17 cellular contexts compared by ENCODE assay signal in the genomic region with DNA sequence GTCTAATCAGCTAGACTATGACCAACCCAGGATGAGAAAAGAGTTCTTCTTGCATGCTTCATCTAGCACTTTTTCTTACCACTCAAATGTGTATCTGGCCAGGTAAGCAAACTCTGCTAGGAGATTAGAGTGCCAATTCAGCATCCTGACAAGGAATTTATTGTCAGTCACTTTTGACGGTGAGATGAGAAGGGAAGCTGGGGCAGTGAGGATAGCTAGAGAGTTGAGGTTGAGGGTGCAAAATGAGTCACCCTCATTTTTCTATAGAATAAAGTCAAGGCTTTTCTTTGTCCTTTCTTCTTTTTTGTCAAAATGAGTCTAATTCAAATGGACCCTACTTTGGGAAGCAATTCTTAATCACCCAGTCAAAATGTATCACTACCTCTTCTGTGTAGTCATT.
"Had no signal": no experiment of that assay in that cellular context is flagged by ENCODE, and none has a peak within 500 bp of the region (broad histone marks: within the 10 kb centered on the region; RNA-seq: fewer than 3 reads in every experiment).

No MANE protein-coding gene starts in this region.

- H3K9me3 ChIP-seq: heart left ventricle, sigmoid colon, stomach, thoracic aorta, transverse colon had no signal

- H3K4me3 ChIP-seq: heart left ventricle, sigmoid colon, skin epidermis, stomach, thoracic aorta, transverse colon had no signal

- DNase-seq: effector memory CD4-positive, alpha-beta T cell; heart left ventricle; hippocampal formation; natural killer cell; posterior cingulate gyrus; sigmoid colon; stimulated activated CD4-positive, alpha-beta T cell treated with anti-CD3 and anti-CD28 coated beads, Interleukin-2, amount 100 ng/mL, for 24 hours; stomach; substantia nigra; transverse colon had no signal

- H3K27ac Mint-ChIP-seq: mesothelial cell of epicardium, natural killer cell had no signal

- H3K4me1 Mint-ChIP-seq: natural killer cell had no signal

- H3K27ac ChIP-seq: heart left ventricle, sigmoid colon, skin epidermis, stomach, thoracic aorta, transverse colon had no signal

- FAIRE-seq: endometrium, frontal cortex had no signal

- ATAC-seq: esophagus mucosa, heart left ventricle, natural killer cell had no signal

- H3K36me3 ChIP-seq: heart left ventricle, sigmoid colon, stomach, thoracic aorta, transverse colon had no signal

- H3K9me3 Mint-ChIP-seq: mesothelial cell of epicardium, natural killer cell, neural crest cell had no signal

- H3K4me3 Mint-ChIP-seq: mesothelial cell of epicardium, natural killer cell, neural crest cell had no signal

- H3K27me3 ChIP-seq: heart left ventricle, sigmoid colon, stomach, transverse colon had no signal

- H3K36me3 Mint-ChIP-seq: mesothelial cell of epicardium, natural killer cell had no signal
